1 cellular context compared by ENCODE assay signal in genomic region chr12:101616027-101616494, GRCh38.
TF ChIP-seq lines count a peak whose summit lies in the region.

No MANE protein-coding gene starts in this region.

TF ChIP-seq in SK-N-SH treated with all-trans-retinoic acid at 6 μM for 48 hours, 23 proteins besides CTCF, POLR2A, EP300 and RAD21 (continued from another document):
- TF ChIP-seq CSRNP3 (CRISPR knock-in tag; IDR thresholded peaks at IDR 0.05) (no peak), TSHZ2 (CRISPR knock-in tag; IDR thresholded peaks at IDR 0.05) (no peak), ZNF8 (CRISPR knock-in tag; IDR thresholded peaks at IDR 0.05) (no peak)
